ENCODE assay signal across 8 cellular contexts in genomic region chr15:20755665-20756398, GRCh38.
DNase-seq lines count a peak whose midpoint lies in the region; ATAC-seq and TF ChIP-seq lines count a peak whose summit lies in the region.
"Not testable (repeated sequence)": the region's sequence is repeated elsewhere in the genome, so short reads cannot be mapped to it uniquely, and the experiment has no call there.

No MANE protein-coding gene starts in this region.

- not testable (repeated sequence) for TF ChIP-seq CTCF in upper lobe of right lung (IDR thresholded peaks at IDR 0.05)

- not testable (repeated sequence) for H3K4me1 Mint-ChIP-seq in central memory CD8-positive, alpha-beta T cell; natural killer cell treated with Interleukin-12 subunit alpha and Interleukin-12 subunit beta and Interleukin-15 and Interleukin-18, amount 100 ng/mL, for 72 hours (ENCODE audit: low read depth in 2 of 2)

- intact Hi-C loops in right cardiac atrium (cut with DNase I); upper lobe of right lung (cut with DNase I): not testable (repeated sequence)

- peak; percentile 24 for ATAC-seq in central memory CD8-positive, alpha-beta T cell (replicated peaks; ENCODE audit: extremely low read depth, poor library complexity, severe bottlenecking)
- ATAC-seq in right cardiac atrium (peak; percentile 81 to 84), upper lobe of right lung (peak; percentile 80)
- peak; percentile 69 to 91 for ATAC-seq in natural killer cell treated with Interleukin-12 subunit alpha and Interleukin-12 subunit beta and Interleukin-15 and Interleukin-18, amount 100 ng/mL, for 72 hours

- not testable (repeated sequence) for H3K27ac ChIP-seq in right cardiac atrium (ENCODE audit: low read length); upper lobe of right lung

- H3K9me3 Mint-ChIP-seq in central memory CD8-positive, alpha-beta T cell; natural killer cell treated with Interleukin-12 subunit alpha and Interleukin-12 subunit beta and Interleukin-15 and Interleukin-18, amount 100 ng/mL, for 72 hours: not testable (repeated sequence)

- not testable (repeated sequence) for H3K36me3 ChIP-seq in HAP-1 (replicated peaks); upper lobe of right lung

- peak overlapping the region; percentile 36 for H3K4me3 ChIP-seq in HAP-1
- not testable (repeated sequence) for H3K4me3 ChIP-seq in right cardiac atrium (ENCODE audit: low read length); upper lobe of right lung

- not testable (repeated sequence) for H3K36me3 Mint-ChIP-seq in central memory CD8-positive, alpha-beta T cell (ENCODE audit: insufficient read depth); natural killer cell treated with Interleukin-12 subunit alpha and Interleukin-12 subunit beta and Interleukin-15 and Interleukin-18, amount 100 ng/mL, for 72 hours

- DNase-seq in HAP-1 (ENCODE audit: low spot score in 2 of 2) = peak in 1 of 2 experiments; percentile 81
- peak; percentile 46 for DNase-seq in activated CD4-positive, alpha-beta T cell treated with anti-CD3 and anti-CD28 coated beads for 1 hour
- peak; percentile 72 for DNase-seq in activated T-cell treated with anti-CD3 and anti-CD28 coated beads for 48 hours (ENCODE audit: low read depth)
- DNase-seq in central memory CD8-positive, alpha-beta T cell (ENCODE audit: low spot score in 2 of 2); right cardiac atrium; natural killer cell treated with Interleukin-12 subunit alpha and Interleukin-12 subunit beta and Interleukin-15 and Interleukin-18, amount 100 ng/mL, for 72 hours (ENCODE audit: low spot score); upper lobe of right lung: not testable (repeated sequence)
- DNase-seq in stimulated activated CD4-positive, alpha-beta T cell treated with anti-CD3 and anti-CD28 coated beads, TNF-alpha, amount 100 ng/mL, for 4 hours (ENCODE audit: low read depth in 3 of 3) = peak in 2 of 3 experiments; percentile 45 to 46

- not testable (repeated sequence) for H3K4me1 ChIP-seq in HAP-1; right cardiac atrium (ENCODE audit: control insufficient read depth, insufficient read depth, low read length); upper lobe of right lung

- H3K9me3 ChIP-seq in HAP-1; right cardiac atrium (ENCODE audit: control insufficient read depth, low read length); upper lobe of right lung: not testable (repeated sequence)

- no CpG with 5 or more reads among the region's 65 CpGs for WGBS in right cardiac atrium

- not testable (repeated sequence) for H3K4me3 Mint-ChIP-seq in central memory CD8-positive, alpha-beta T cell; natural killer cell treated with Interleukin-12 subunit alpha and Interleukin-12 subunit beta and Interleukin-15 and Interleukin-18, amount 100 ng/mL, for 72 hours

- H3K27me3 Mint-ChIP-seq in central memory CD8-positive, alpha-beta T cell; natural killer cell treated with Interleukin-12 subunit alpha and Interleukin-12 subunit beta and Interleukin-15 and Interleukin-18, amount 100 ng/mL, for 72 hours: not testable (repeated sequence)

- in situ Hi-C loops in HAP-1 (cut with MboI; ENCODE audit: low sequenced_read_pairs) = not testable (repeated sequence)

- H3K27ac Mint-ChIP-seq in central memory CD8-positive, alpha-beta T cell (ENCODE audit: low read depth); natural killer cell treated with Interleukin-12 subunit alpha and Interleukin-12 subunit beta and Interleukin-15 and Interleukin-18, amount 100 ng/mL, for 72 hours: not testable (repeated sequence)

- not testable (repeated sequence) for H3K27me3 ChIP-seq in HAP-1 (ENCODE audit: low read depth); right cardiac atrium (ENCODE audit: control insufficient read depth, insufficient read depth); upper lobe of right lung

Comparison
In these comparisons a context has a peak if more than half of its experiments do, and no peak if none do; other contexts are left out.
1. ATAC-seq: peak in every context shown above with its lines; median percentile 82 in right cardiac atrium; 80 in natural killer cell treated with Interleukin-12 subunit alpha and Interleukin-12 subunit beta and Interleukin-15 and Interleukin-18, amount 100 ng/mL, for 72 hours; 80 in upper lobe of right lung; 24 in central memory CD8-positive, alpha-beta T cell.